In genomic region chr18:23115683-23116096, GRCh38 we compare ENCODE assay signal across 10 cellular contexts. TPM values are rescaled to one million over a fixed set of nuclear protein-coding genes. Genes with fewer than 3 reads are reported as not detected.
DNase-seq lines count a peak whose midpoint lies in the region; ATAC-seq and TF ChIP-seq lines count a peak whose summit lies in the region.
"Had no signal": no experiment of that assay in that cellular context is flagged by ENCODE, and none has a peak within 500 bp of the region (broad histone marks: within the 10 kb centered on the region; RNA-seq: fewer than 3 reads in every experiment).

No MANE protein-coding gene starts in this region.

- no peaks in the 10 kb centered on the region for H4K20me1 ChIP-seq in PC-9 (ENCODE audit: insufficient read depth)

- H3F3A ChIP-seq in PC-9 (ENCODE audit: insufficient read depth, low read depth): peaks cover 16% of the 10 kb centered on the region

- H3K9me3 ChIP-seq in PC-9 (ENCODE audit: insufficient read depth, low read depth): no peaks in the 10 kb centered on the region
- H3K9me3 ChIP-seq: esophagus squamous epithelium had no signal

- no peak for ATAC-seq in HG03442 (IDR thresholded peaks at IDR 0.05; ENCODE audit: unreplicated experiment)
- ATAC-seq in HG03095 (IDR thresholded peaks at IDR 0.05; ENCODE audit: unreplicated experiment): no peak

- POLR2A ChIA-PET in PC-9 (lab: Charles Lee; ENCODE audit: unreplicated experiment): interaction anchor here (0.6 kb wide), 1 partner anchor 13 kb away, joined by 29 read pairs; no protein-coding TSS in a partner anchor

- intact Hi-C loops in PC-9 (cut with micrococcal nuclease; ENCODE audit: unreplicated experiment): loop anchor here (1.0 kb wide), 1 partner anchor 9 kb away; no protein-coding TSS in a partner anchor

- CTCF ChIA-PET in PC-9 (lab: Charles Lee): no interaction called here

- H3K36me3 ChIP-seq in PC-9 (ENCODE audit: low read depth): no peaks in the 10 kb centered on the region
- H3K36me3 ChIP-seq: esophagus squamous epithelium had no signal

- H3K9me2 ChIP-seq in PC-9 (ENCODE audit: insufficient read depth): no peaks in the 10 kb centered on the region

- no peak overlapping the region for H3K4me3 ChIP-seq in PC-9
- H3K4me3 ChIP-seq in epithelial cell of esophagus (ENCODE audit: low read length): no peak overlapping the region
- H3K4me3 ChIP-seq: esophagus squamous epithelium had no signal

- DNase-seq in Daoy (ENCODE audit: low read depth) (peak; percentile 83), PC-9 (peak; percentile 49 to 97), epithelial cell of esophagus (ENCODE audit: low read depth) (peak; percentile 94), non-pigmented ciliary epithelial cell (ENCODE audit: low read depth) (peak; percentile 93), NCI-H1417 (lab: John Stamatoyannopoulos, UW) (no peak)
- DNase-seq in stimulated activated CD4-positive, alpha-beta T cell treated with anti-CD3 and anti-CD28 coated beads, Interleukin-12 subunit alpha, Interleukin-12 subunit beta, amount 100 ng/mL, for 4 hours: no peak
- DNase-seq: esophagus squamous epithelium, occipital lobe had no signal

- no peak for TF ChIP-seq CTCF in PC-9 (conservative IDR thresholded peaks at IDR 0.05)
- no peak for TF ChIP-seq CTCF in epithelial cell of esophagus (IDR thresholded peaks at IDR 0.05; ENCODE audit: insufficient read depth, low read depth, low read length, missing control alignments)

- no peaks in the 10 kb centered on the region for H3K27me3 ChIP-seq in PC-9 (ENCODE audit: insufficient read depth, low read depth)
- H3K27me3 ChIP-seq: esophagus squamous epithelium had no signal

- no peak overlapping the region for H2AFZ ChIP-seq in PC-9

- H3K4me1 ChIP-seq in PC-9 (replicated peaks; ENCODE audit: insufficient read depth): peaks cover 24% of the 10 kb centered on the region

- H3K4me2 ChIP-seq in PC-9: peak overlapping the region; percentile 46; the same call in 1 of the 2 replicates

- BruUV-seq in PC-9 (replicated peaks; lab: Mats Ljungman, UMichigan): no TSS peak

- H3K27ac ChIP-seq in PC-9: peak overlapping the region; percentile 66

- H3K79me2 ChIP-seq in PC-9 (ENCODE audit: low read depth): no peaks in the 10 kb centered on the region

RNA-seq across cellular contexts. Expression of gene CABLES1, which starts 19.6 kb away (rescaled TPM):
- 6.2 and 7.8 TPM in 2 replicates for total RNA-seq in Daoy (2014; rRNA removed; shearing (Covaris generic))
- 10.0 and 11.8 TPM in 2 replicates for total RNA-seq in PC-9 (2021)

Comparison
In these comparisons a context has a peak if more than half of its experiments do, and no peak if none do; other contexts are left out.
1. DNase-seq: peak in Daoy (single experiment), PC-9 (2 of 2), epithelial cell of esophagus (single experiment) and non-pigmented ciliary epithelial cell (single experiment); none in stimulated activated CD4-positive, alpha-beta T cell treated with anti-CD3 and anti-CD28 coated beads, Interleukin-12 subunit alpha, Interleukin-12 subunit beta, amount 100 ng/mL, for 4 hours (single experiment) and NCI-H1417 (0 of 3).